ENCODE assay signal across 9 cellular contexts in genomic region chr5:72109051-72109411, GRCh38. TPM values are rescaled to one million over a fixed set of nuclear protein-coding genes. Genes with fewer than 3 reads are reported as not detected.
DNase-seq lines count a peak whose midpoint lies in the region; ATAC-seq and TF ChIP-seq lines count a peak whose summit lies in the region.
"Had no signal": no experiment of that assay in that cellular context is flagged by ENCODE, and none has a peak within 500 bp of the region (broad histone marks: within the 10 kb centered on the region; RNA-seq: fewer than 3 reads in every experiment).

No MANE protein-coding gene starts in this region.

- H3K9me3 ChIP-seq in right atrium auricular region, result no peaks in the 10 kb centered on the region
- H3K9me3 ChIP-seq in muscle layer of colon (ENCODE audit: low read length), result no peaks in the 10 kb centered on the region
- no peaks in the 10 kb centered on the region for H3K9me3 ChIP-seq in vagina

- peaks cover 70% of the 10 kb centered on the region for H3K27me3 Mint-ChIP-seq in central memory CD8-positive, alpha-beta T cell

- no peaks in the 10 kb centered on the region for H3K9me3 Mint-ChIP-seq in central memory CD8-positive, alpha-beta T cell

- H3K27ac Mint-ChIP-seq in central memory CD8-positive, alpha-beta T cell (ENCODE audit: low read depth), result no peak overlapping the region

- intact Hi-C loops in left ventricle myocardium superior (cut with micrococcal nuclease), result no loop called here
- intact Hi-C loops in vagina (cut with DNase I), result no loop called here

- H3K4me1 ChIP-seq in right atrium auricular region (peaks cover 0 to 45% of the 10 kb centered on the region in 2 donors), muscle layer of colon (ENCODE audit: insufficient read depth, low read length) (peaks cover 8% of the 10 kb centered on the region), vagina (peaks cover 34% of the 10 kb centered on the region)

- H3K27me3 ChIP-seq in right atrium auricular region (no peaks in the 10 kb centered on the region), muscle layer of colon (ENCODE audit: control insufficient read depth in 1 of 2, insufficient read depth in 2 of 2, low read length in 2 of 2) (no peaks in the 10 kb centered on the region), vagina (no peaks in the 10 kb centered on the region)

- peaks cover 10% of the 10 kb centered on the region for H3K4me1 Mint-ChIP-seq in central memory CD8-positive, alpha-beta T cell

- ATAC-seq in left ventricle myocardium superior, result no peak
- ATAC-seq in central memory CD8-positive, alpha-beta T cell (replicated peaks; ENCODE audit: extremely low read depth, poor library complexity, severe bottlenecking), result no peak

- H3K27ac ChIP-seq in right atrium auricular region (peak overlapping the region; percentile 91 to 95), muscle layer of colon (ENCODE audit: low read depth, low read length) (peak overlapping the region; percentile 62), vagina (peak overlapping the region; percentile 79)

- peak overlapping the region; percentile 62 for H3K4me3 Mint-ChIP-seq in central memory CD8-positive, alpha-beta T cell

- H3K36me3 ChIP-seq in right atrium auricular region, result no peaks in the 10 kb centered on the region
- H3K36me3 ChIP-seq in muscle layer of colon (ENCODE audit: insufficient read depth, low read length), result no peaks in the 10 kb centered on the region
- H3K36me3 ChIP-seq in vagina, result no peaks in the 10 kb centered on the region

- DNase-seq in right atrium auricular region (ENCODE audit: low spot score) (no peak), left ventricle myocardium superior (no peak), vagina (ENCODE audit: extremely low spot score in 2 of 2) (no peak), foreskin melanocyte (no peak), NCI-H524 treated with DMSO at 0.1 percent for 48 hours (lab: John Stamatoyannopoulos, UW) (no peak), KG1 (lab: John Stamatoyannopoulos, UW) (no peak)
- no peak for DNase-seq in central memory CD8-positive, alpha-beta T cell (ENCODE audit: low spot score in 2 of 2)
- DNase-seq: activated effector memory CD4-positive, alpha-beta T cell treated with anti-CD3 and anti-CD28 coated beads, Interleukin-2, amount 50 U/mL, for 16 hours had no signal

- H3K4me3 ChIP-seq in right atrium auricular region, result peak overlapping the region; percentile 72 to 91
- peak overlapping the region; percentile 80 to 90 for H3K4me3 ChIP-seq in muscle layer of colon (ENCODE audit: low read depth in 1 of 2, low read length in 2 of 2)
- H3K4me3 ChIP-seq in vagina, result peak overlapping the region; percentile 72 to 79

- H3K9ac ChIP-seq in muscle layer of colon (ENCODE audit: low read length), result peak overlapping the region; percentile 7

- H3K36me3 Mint-ChIP-seq in central memory CD8-positive, alpha-beta T cell (ENCODE audit: insufficient read depth), result peaks cover 2% of the 10 kb centered on the region

- TF ChIP-seq CTCF in right atrium auricular region (IDR thresholded peaks at IDR 0.05), result no peak
- no peak for TF ChIP-seq CTCF in vagina (IDR thresholded peaks at IDR 0.05)

- TF ChIP-seq POLR2A in vagina (IDR thresholded peaks at IDR 0.05), result no peak

RNA-seq across cellular contexts. Expression of gene MAP1B, which starts 1.8 kb away (rescaled TPM):
- total RNA-seq in right atrium auricular region (100 to 1,000 TPM; 203 to 558 TPM), left ventricle myocardium superior (67.1 TPM), vagina (386 TPM)
